16 cellular contexts compared by ENCODE assay signal in genomic region chr12:47312147-47312546, GRCh38.
"Had no signal": no experiment of that assay in that cellular context is flagged by ENCODE, and none has a peak within 500 bp of the region (broad histone marks: within the 10 kb centered on the region; RNA-seq: fewer than 3 reads in every experiment).

No MANE protein-coding gene starts in this region.

- H3K79me2 ChIP-seq: hepatocyte had no signal

- H3K27me3 ChIP-seq: hepatocyte, right atrium auricular region, tibial nerve had no signal

- H3K9me3 ChIP-seq: right atrium auricular region, tibial nerve had no signal

- DNase-seq: activated CD4-positive, alpha-beta memory T cell treated with anti-CD3 and anti-CD28 coated beads, Interleukin-2, amount 10 ng/mL, durations not matched to agents 7 days and 5 days; activated CD4-positive, alpha-beta T cell treated with anti-CD3 and anti-CD28 coated beads for 48 hours; activated CD4-positive, CD25-positive, alpha-beta regulatory T cell; activated naive CD4-positive, alpha-beta T cell treated with anti-CD3 and anti-CD28 coated beads for 36 hours; activated T-cell treated with anti-CD3 and anti-CD28 coated beads, Interleukin-2, amount 50 U/mL, for 1 hour; anterior cingulate cortex; caudate nucleus; endodermal cell; foreskin fibroblast; left cardiac atrium had no signal

- H3K27ac ChIP-seq: epithelial cell of prostate, right atrium auricular region, tibial nerve had no signal

- H2AFZ ChIP-seq: hepatocyte had no signal

- H3K36me3 ChIP-seq: right atrium auricular region, tibial nerve had no signal

- H3K4me3 ChIP-seq: hepatocyte, lung, right atrium auricular region, tibial nerve had no signal

- ATAC-seq: activated T-helper 17 cell treated with anti-CD3 and anti-CD28 coated beads, Interleukin-2, amount 50 U/mL, for 72 hours; left cardiac atrium had no signal
